ENCODE assay signal across 31 cellular contexts in genomic region chr4:177033130-177033529, GRCh38.
DNase-seq lines count a peak whose midpoint lies in the region; ATAC-seq, FAIRE-seq and TF ChIP-seq lines count a peak whose summit lies in the region.
"Had no signal": no experiment of that assay in that cellular context is flagged by ENCODE, and none has a peak within 500 bp of the region (broad histone marks: within the 10 kb centered on the region; RNA-seq: fewer than 3 reads in every experiment).

No MANE protein-coding gene starts in this region.

- H2BK15ac ChIP-seq in H1 (ENCODE audit: low read length) (no peak overlapping the region), mesendoderm (replicated peaks; ENCODE audit: low read depth) (no peak overlapping the region)

- no peaks in the 10 kb centered on the region for H3K23me2 ChIP-seq in H1 (ENCODE audit: low read depth, low read length)

- H3K4me2 ChIP-seq in H1 (ENCODE audit: insufficient read depth in 1 of 2, low read depth in 2 of 2, low read length in 2 of 2): no peak overlapping the region
- H3K4me2 ChIP-seq in mesendoderm (ENCODE audit: low read length): no peak overlapping the region

- no peaks in the 10 kb centered on the region for H3K27me3 Mint-ChIP-seq in CD8-positive, alpha-beta memory T cell
- H3K27me3 Mint-ChIP-seq: brain; stimulated activated memory B cell treated with anti-CD40 and anti-IgM and Interleukin-4, amounts not matched to agents 10 μg/mL and 1 μg/mL and 100 μg/mL, for 72 hours had no signal

- no peak for DNase-seq in BE2C
- no peak for DNase-seq in RWPE2 (ENCODE audit: low spot score)
- no peak for DNase-seq in H1 (ENCODE audit: low read depth in 1 of 2, low spot score in 2 of 2)
- peak; percentile 31 for DNase-seq in mesendoderm
- DNase-seq in posterior vena cava (ENCODE audit: low spot score): no peak
- DNase-seq in CD8-positive, alpha-beta memory T cell: no peak
- no peak for DNase-seq in GM10266 (ENCODE audit: extremely low spot score)
- DNase-seq: activated CD4-positive, alpha-beta T cell treated with anti-CD3 and anti-CD28 coated beads for 4 hours; activated CD8-positive, alpha-beta memory T cell treated with anti-CD3 and anti-CD28 coated beads for 24 hours; activated gamma-delta T cell treated with Interleukin-2 at 50 U/mL for 16 hours; activated T-cell treated with anti-CD3 and anti-CD28 coated beads, Interleukin-2, amount 50 U/mL, for 1 hour; C1 segment of cervical spinal cord; Calu3; head of caudate nucleus; NCI-H1105 treated with DMSO at 0.1 percent for 48 hours; NCI-H2081; NCI-H345; NCI-H774; occipital lobe; PC-3; spleen; stimulated activated CD4-positive, alpha-beta T cell treated with anti-CD3 and anti-CD28 coated beads, Interleukin-2, amount 100 ng/mL, for 48 hours had no signal

- H3K79me2 ChIP-seq in H1 (ENCODE audit: control insufficient read depth in 1 of 2, insufficient read depth in 2 of 2, low read length in 2 of 2): no peaks in the 10 kb centered on the region
- H3K79me2 ChIP-seq in mesendoderm (ENCODE audit: control insufficient read depth, insufficient read depth, low read length): no peaks in the 10 kb centered on the region

- H4K8ac ChIP-seq in H1 (ENCODE audit: extremely low read depth, insufficient read depth, low read length) (no peak overlapping the region), mesendoderm (ENCODE audit: low read depth, low read length) (no peak overlapping the region)

- no peak overlapping the region for H2BK12ac ChIP-seq in H1 (ENCODE audit: low read depth, low read length)

- no peak overlapping the region for H2AFZ ChIP-seq in H1 (ENCODE audit: low read length)

- no peak for FAIRE-seq in H1 (lab: Jason Lieb, UNC)
- FAIRE-seq: colon, GM12892, urothelium cell line had no signal

- peak; percentile 40 for TF ChIP-seq CTCF in BE2C (IDR thresholded peaks at IDR 0.05; ENCODE audit: low read depth, low read length)
- TF ChIP-seq CTCF in RWPE2 (IDR thresholded peaks at IDR 0.05; ENCODE audit: poor library complexity, severe bottlenecking): peak; percentile 9
- TF ChIP-seq CTCF in H1 (IDR thresholded peaks at IDR 0.05; ENCODE audit: control extremely low read depth in 1 of 3, insufficient read depth in 1 of 3, low read depth in 1 of 3, low read length in 3 of 3): peak in 2 of 3 experiments; percentile 32 to 44; a peak in 2 of 4 replicates
- no peak for TF ChIP-seq CTCF in GM10266 (IDR thresholded peaks at IDR 0.05; ENCODE audit: control insufficient read depth, insufficient read depth, low read depth, missing control alignments)

- no peaks in the 10 kb centered on the region for H3K79me1 ChIP-seq in H1 (ENCODE audit: low read depth, low read length)
- no peaks in the 10 kb centered on the region for H3K79me1 ChIP-seq in mesendoderm (ENCODE audit: low read length)

- H3K9me3 ChIP-seq in BE2C: no peaks in the 10 kb centered on the region
- peaks cover 2% of the 10 kb centered on the region for H3K9me3 ChIP-seq in RWPE2 (ENCODE audit: severe bottlenecking)
- no peaks in the 10 kb centered on the region for H3K9me3 ChIP-seq in H1 (ENCODE audit: insufficient read depth in 2 of 2, low read depth in 1 of 2, low read length in 1 of 2)
- no peaks in the 10 kb centered on the region for H3K9me3 ChIP-seq in CD8-positive, alpha-beta memory T cell (ENCODE audit: low read length)
- H3K9me3 ChIP-seq: right atrium auricular region, spleen had no signal

- POLR2A ChIA-PET in H1 (lab: Charles Lee; ENCODE audit: partially characterized antibody): no interaction called here
- POLR2A ChIA-PET in CD8-positive, alpha-beta memory T cell (lab: Charles Lee): no interaction called here

- no peaks in the 10 kb centered on the region for H3K9me3 Mint-ChIP-seq in CD8-positive, alpha-beta memory T cell
- H3K9me3 Mint-ChIP-seq: memory B cell; T-helper 1 cell treated with Interleukin-12 subunit alpha and Interleukin-12 subunit beta and Interleukin-4 antibody, amounts not matched to agents 30 μg/mL and 1 μg/mL, for 36 hours had no signal

- H3K27ac Mint-ChIP-seq in CD8-positive, alpha-beta memory T cell: no peak overlapping the region
- H3K27ac Mint-ChIP-seq: brain; memory B cell; stimulated activated memory B cell treated with anti-CD40 and anti-IgM and Interleukin-4, amounts not matched to agents 10 μg/mL and 1 μg/mL and 100 μg/mL, for 72 hours; T-helper 1 cell treated with Interleukin-12 subunit alpha and Interleukin-12 subunit beta and Interleukin-4 antibody, amounts not matched to agents 30 μg/mL and 1 μg/mL, for 36 hours had no signal

- no peak overlapping the region for H4K5ac ChIP-seq in H1 (ENCODE audit: insufficient read length, low read depth, low read length)
- H4K5ac ChIP-seq in mesendoderm (ENCODE audit: low read length): no peak overlapping the region

- H3K4ac ChIP-seq in H1 (replicated peaks; ENCODE audit: insufficient read length, low read depth, low read length) (no peak overlapping the region), mesendoderm (ENCODE audit: low read depth, low read length) (no peak overlapping the region)

- H3K18ac ChIP-seq in H1 (ENCODE audit: extremely low read depth, low read length): no peak overlapping the region
- H3K18ac ChIP-seq in mesendoderm (ENCODE audit: low read length): no peak overlapping the region

- H4K91ac ChIP-seq in H1 (replicated peaks; ENCODE audit: insufficient read length, low read length): no peak overlapping the region

- 74% methylated on average over 3 of the region's 3 CpGs; no CpG with 5 or more reads in 1 of the 2 experiments for WGBS in H1 (ENCODE audit: extremely low coverage in 1 of 2, insufficient coverage in 1 of 2, insufficient read length in 1 of 2, insufficient replicate concordance in 2 of 2, low coverage in 1 of 2, low lambda C conversion rate in 2 of 2, missing lambda C conversion rate in 1 of 2), 2 experiments
- WGBS in mesendoderm (ENCODE audit: extremely low coverage, insufficient coverage, low lambda C conversion rate): no CpG with 5 or more reads among the region's 3 CpGs

- H3K9ac ChIP-seq in H1 (replicated peaks in 1 of 4; ENCODE audit: extremely low read depth in 1 of 4, low read depth in 3 of 4, low read length in 3 of 4) (no peak overlapping the region), mesendoderm (ENCODE audit: low read length) (no peak overlapping the region)

- no peaks in the 10 kb centered on the region for H3K27me3 ChIP-seq in BE2C
- no peaks in the 10 kb centered on the region for H3K27me3 ChIP-seq in RWPE2 (ENCODE audit: insufficient read depth, poor library complexity, severe bottlenecking)
- H3K27me3 ChIP-seq in H1 (replicated peaks in 1 of 4; ENCODE audit: control insufficient read depth in 3 of 4, extremely low read depth in 1 of 4, insufficient read depth in 3 of 4, low read length in 3 of 4): no peaks in the 10 kb centered on the region
- H3K27me3 ChIP-seq in mesendoderm (ENCODE audit: insufficient read depth, low read length, poor library complexity): no peaks in the 10 kb centered on the region
- no peaks in the 10 kb centered on the region for H3K27me3 ChIP-seq in CD8-positive, alpha-beta memory T cell (ENCODE audit: insufficient read depth, low read length, poor library complexity, severe bottlenecking)
- H3K27me3 ChIP-seq: right atrium auricular region, spleen had no signal

- no peaks in the 10 kb centered on the region for H3K36me3 Mint-ChIP-seq in CD8-positive, alpha-beta memory T cell
- H3K36me3 Mint-ChIP-seq: brain; memory B cell; stimulated activated memory B cell treated with anti-CD40 and anti-IgM and Interleukin-4, amounts not matched to agents 10 μg/mL and 1 μg/mL and 100 μg/mL, for 72 hours had no signal

- H3K4me1 Mint-ChIP-seq in CD8-positive, alpha-beta memory T cell: no peaks in the 10 kb centered on the region
- H3K4me1 Mint-ChIP-seq: brain; memory B cell; stimulated activated memory B cell treated with anti-CD40 and anti-IgM and Interleukin-4, amounts not matched to agents 10 μg/mL and 1 μg/mL and 100 μg/mL, for 72 hours had no signal

- no peak overlapping the region for H3K14ac ChIP-seq in H1 (ENCODE audit: insufficient read length)

- H2BK20ac ChIP-seq in H1 (ENCODE audit: low read length): no peak overlapping the region

- H3K27ac ChIP-seq in RWPE2 (ENCODE audit: poor library complexity, severe bottlenecking): no peak overlapping the region
- no peak overlapping the region for H3K27ac ChIP-seq in H1 (ENCODE audit: low read depth, low read length)
- no peak overlapping the region for H3K27ac ChIP-seq in mesendoderm (ENCODE audit: low read depth, low read length)
- H3K27ac ChIP-seq in CD8-positive, alpha-beta memory T cell (ENCODE audit: low read depth, low read length): no peak overlapping the region
- H3K27ac ChIP-seq: right atrium auricular region, spleen had no signal

- H3K4me3 Mint-ChIP-seq in CD8-positive, alpha-beta memory T cell: no peak overlapping the region
- H3K4me3 Mint-ChIP-seq: brain; memory B cell; stimulated activated memory B cell treated with anti-CD40 and anti-IgM and Interleukin-4, amounts not matched to agents 10 μg/mL and 1 μg/mL and 100 μg/mL, for 72 hours; T-helper 1 cell treated with Interleukin-12 subunit alpha and Interleukin-12 subunit beta and Interleukin-4 antibody, amounts not matched to agents 30 μg/mL and 1 μg/mL, for 36 hours had no signal

- no peak for ATAC-seq in RWPE2 (ENCODE audit: low read depth)
- no peak for ATAC-seq in GM21390 (IDR thresholded peaks at IDR 0.05; ENCODE audit: unreplicated experiment)
- ATAC-seq: PC-3; stimulated activated memory B cell treated with anti-CD40 and anti-IgM and Interleukin-4, amounts not matched to agents 10 μg/mL and 1 μg/mL and 100 μg/mL, for 72 hours had no signal

- H3K36me3 ChIP-seq in BE2C (no peaks in the 10 kb centered on the region), RWPE2 (ENCODE audit: low read depth) (no peaks in the 10 kb centered on the region), H1 (ENCODE audit: control insufficient read depth in 2 of 4, insufficient read depth in 4 of 4, low read length in 3 of 4) (no peaks in the 10 kb centered on the region), mesendoderm (ENCODE audit: control insufficient read depth, insufficient read depth, low read length) (no peaks in the 10 kb centered on the region)
- H3K36me3 ChIP-seq in CD8-positive, alpha-beta memory T cell (ENCODE audit: insufficient read depth, low read length): no peaks in the 10 kb centered on the region
- H3K36me3 ChIP-seq: right atrium auricular region, spleen had no signal

- no peak overlapping the region for H3K56ac ChIP-seq in H1 (replicated peaks; ENCODE audit: insufficient read length, low read depth, low read length)
- no peak overlapping the region for H3K56ac ChIP-seq in mesendoderm (ENCODE audit: low read length)

- TF ChIP-seq EP300 in H1 (IDR thresholded peaks at IDR 0.05; ENCODE audit: borderline replicate concordance in 1 of 2, low read depth in 2 of 2, low read length in 2 of 2): no peak

- H2AK5ac ChIP-seq in H1 (ENCODE audit: low read depth, low read length) (no peak overlapping the region), mesendoderm (ENCODE audit: low read length) (no peak overlapping the region)

- no peaks in the 10 kb centered on the region for H3K4me1 ChIP-seq in BE2C
- H3K4me1 ChIP-seq in RWPE2 (ENCODE audit: insufficient read depth, poor library complexity, severe bottlenecking): no peaks in the 10 kb centered on the region
- H3K4me1 ChIP-seq in H1 (replicated peaks in 1 of 4; ENCODE audit: control insufficient read depth in 3 of 4, insufficient read depth in 4 of 4, low read length in 3 of 4): no peaks in the 10 kb centered on the region
- H3K4me1 ChIP-seq in mesendoderm (ENCODE audit: control insufficient read depth, low read depth, low read length): no peaks in the 10 kb centered on the region
- H3K4me1 ChIP-seq in CD8-positive, alpha-beta memory T cell (ENCODE audit: insufficient read depth, low read length): no peaks in the 10 kb centered on the region
- H3K4me1 ChIP-seq: right atrium auricular region, spleen had no signal

- H2BK120ac ChIP-seq in H1 (replicated peaks; ENCODE audit: low read depth, low read length) (no peak overlapping the region), mesendoderm (ENCODE audit: low read depth, low read length) (no peak overlapping the region)

- CTCF ChIA-PET in H1 (lab: Charles Lee; ENCODE audit: partially characterized antibody): interaction anchor here (0.6 to 2.5 kb wide), 20 partner anchors 8 to 683 kb away, joined by 3 to 13 read pairs (median 4); no protein-coding TSS in a partner anchor
- CTCF ChIA-PET in CD8-positive, alpha-beta memory T cell (lab: Charles Lee): no interaction called here

- TF ChIP-seq POLR2A in H1 (IDR thresholded peaks at IDR 0.05; ENCODE audit: control extremely low read depth in 1 of 2, low read depth in 2 of 2, low read length in 2 of 2): no peak

- intact Hi-C loops in posterior vena cava (cut with DNase I): no loop called here

- H2BK5ac ChIP-seq in H1 (ENCODE audit: low read depth, low read length) (no peak overlapping the region), mesendoderm (ENCODE audit: low read length) (no peak overlapping the region)

- H3K23ac ChIP-seq in H1 (ENCODE audit: insufficient read length): no peak overlapping the region
- no peak overlapping the region for H3K23ac ChIP-seq in mesendoderm (ENCODE audit: low read length)

- no peak overlapping the region for H3K4me3 ChIP-seq in BE2C (ENCODE audit: low read depth, low read length)
- H3K4me3 ChIP-seq in RWPE2 (ENCODE audit: severe bottlenecking): no peak overlapping the region
- H3K4me3 ChIP-seq in H1 (ENCODE audit: extremely low read depth in 1 of 4, insufficient read depth in 2 of 4, low read depth in 3 of 4, low read length in 4 of 4): no peak overlapping the region
- no peak overlapping the region for H3K4me3 ChIP-seq in mesendoderm (ENCODE audit: low read length)
- H3K4me3 ChIP-seq in CD8-positive, alpha-beta memory T cell (ENCODE audit: low read length): no peak overlapping the region
- H3K4me3 ChIP-seq: right atrium auricular region, spleen had no signal

- no peaks in the 10 kb centered on the region for H4K20me1 ChIP-seq in H1 (replicated peaks in 1 of 2; ENCODE audit: control insufficient read depth in 1 of 2, insufficient read depth in 2 of 2, low read length in 2 of 2)

- TF ChIP-seq RAD21 in H1 (IDR thresholded peaks at IDR 0.05 in 1 of 2, conservative IDR thresholded peaks at IDR 0.05 in 1 of 2; ENCODE audit: low read depth in 2 of 2, low read length in 2 of 2): peak; percentile 11 to 36; a peak in 2 of 4 replicates
